ENCODE assay signal across 10 cellular contexts in genomic region chr2:112789186-112789585, GRCh38. TPM values are rescaled to one million over a fixed set of nuclear protein-coding genes. Genes with fewer than 3 reads are reported as not detected.
"Had no signal": no experiment of that assay in that cellular context is flagged by ENCODE, and none has a peak within 500 bp of the region (broad histone marks: within the 10 kb centered on the region; RNA-seq: fewer than 3 reads in every experiment).

No MANE protein-coding gene starts in this region.

- H3K4me3 ChIP-seq: GM23248, HAP-1 had no signal

- H3K9ac ChIP-seq: GM23248 had no signal

- H3K36me3 ChIP-seq: HAP-1 had no signal

- H3K4me3 Mint-ChIP-seq: HFFc6, IgD-negative memory B cell had no signal

- H3K27ac ChIP-seq: GM23248, HL-60 had no signal

- DNase-seq: GM23248, GOT3, H7, HFFc6, KG1 had no signal

- H2AFZ ChIP-seq: GM23248 had no signal

- H3K27ac Mint-ChIP-seq: HFFc6 had no signal

- H3K9me3 ChIP-seq: HAP-1 had no signal

- ATAC-seq: HCT116 had no signal

- H3K9me3 Mint-ChIP-seq: IgD-negative memory B cell had no signal

- H3K27me3 Mint-ChIP-seq: IgD-negative memory B cell had no signal

RNA-seq across cellular contexts. Expression of gene IL1A, which starts 4.9 kb away (rescaled TPM):
- polyA plus RNA-seq: GM23248, IgD-negative memory B cell had no signal

RNA-seq across cellular contexts. Expression of gene CKAP2L, which starts 24.8 kb away (rescaled TPM):
- polyA plus RNA-seq: IgD-negative memory B cell had no signal

RNA-seq across cellular contexts. Expression of gene IL1B, which starts 47.4 kb away (rescaled TPM):
- total RNA-seq: H4, H7 had no signal
- polyA plus RNA-seq: IgD-negative memory B cell had no signal
